In the genomic region with DNA sequence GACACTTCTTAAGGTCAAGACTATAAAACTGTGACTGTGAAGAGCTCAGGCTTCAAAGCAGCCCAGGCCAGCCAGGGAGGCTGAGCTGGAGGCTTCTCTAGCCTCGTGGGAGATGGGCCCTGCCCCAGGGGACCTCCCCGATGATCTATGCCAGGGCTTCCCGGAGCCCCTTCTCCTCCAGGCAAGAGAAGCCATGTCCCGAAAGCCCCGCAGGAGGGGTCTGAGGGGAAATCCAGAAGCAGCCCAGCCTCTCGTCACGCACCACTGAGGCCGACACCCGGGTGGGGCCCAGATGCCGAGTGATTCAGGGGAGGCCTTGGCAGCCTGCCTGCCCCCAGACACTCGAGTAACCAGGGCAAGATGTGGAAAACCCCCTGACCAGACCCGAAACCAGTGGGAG, we compare ENCODE assay signal across 18 cellular contexts.
DNase-seq lines count a peak whose midpoint lies in the region; ATAC-seq, FAIRE-seq and TF ChIP-seq lines count a peak whose summit lies in the region.
"Had no signal": no experiment of that assay in that cellular context is flagged by ENCODE, and none has a peak within 500 bp of the region (broad histone marks: within the 10 kb centered on the region; RNA-seq: fewer than 3 reads in every experiment).

No MANE protein-coding gene starts in this region.

- POLR2A ChIA-PET in activated B cell treated with CpG ODN at 0.5 μM for 24 hours (lab: Charles Lee): no interaction called here

- H4K91ac ChIP-seq in trophoblast cell (ENCODE audit: low read depth, low read length): peak overlapping the region; percentile 7

- H2BK120ac ChIP-seq in trophoblast cell (ENCODE audit: insufficient read depth, low read length, poor library complexity): no peak overlapping the region

- H4K12ac ChIP-seq in trophoblast cell (ENCODE audit: low read depth, low read length): no peak overlapping the region

- peak; percentile 49 for ATAC-seq in HG02588 (IDR thresholded peaks at IDR 0.05; ENCODE audit: unreplicated experiment)
- peak; percentile 78 for ATAC-seq in activated B cell treated with CpG ODN at 0.5 μM for 24 hours (ENCODE audit: low read depth)
- ATAC-seq in psoas muscle: no peak
- ATAC-seq: stimulated activated naive CD8-positive, alpha-beta T cell treated with anti-CD3 and anti-CD28 coated beads, Interleukin-15, Interleukin-2, amounts not matched to agents 100 U/mL and 50 U/mL, for 24 hours; WTC11 had no signal

- peak overlapping the region; percentile 1 for H3K14ac ChIP-seq in trophoblast cell (ENCODE audit: low read length)

- H3K9me3 Mint-ChIP-seq in activated B cell treated with CpG ODN at 0.5 μM for 24 hours: no peaks in the 10 kb centered on the region
- H3K9me3 Mint-ChIP-seq: activated T-cell treated with anti-CD3 and anti-CD28 coated beads, Interleukin-2, amount 50 U/mL, for 24 hours; dendritic cell treated with granulocyte-macrophage colony-stimulating factor and Interleukin-4, amounts not matched to agents 40 ng/mL and 50 ng/mL, for 4 days; WTC11 had no signal

- H3K4me1 ChIP-seq in trophoblast cell (ENCODE audit: control insufficient read depth in 1 of 2, insufficient read depth in 2 of 2, low read length in 2 of 2): peaks cover 10 to 17% of the 10 kb centered on the region in 2 experiments
- no peaks in the 10 kb centered on the region for H3K4me1 ChIP-seq in psoas muscle

- no peak overlapping the region for H3K4ac ChIP-seq in trophoblast cell (ENCODE audit: low read depth, low read length)

- WGBS in trophoblast cell (ENCODE audit: extremely low coverage, insufficient coverage, insufficient read length): no CpG with 5 or more reads among the region's 12 CpGs
- WGBS in psoas muscle, 3 donors: 78 to 83% (median 78%) methylated on average over 12 of the region's 12 CpGs

- H3K9ac ChIP-seq in trophoblast cell (ENCODE audit: low read length): no peak overlapping the region

- no peak overlapping the region for H4K8ac ChIP-seq in trophoblast cell (ENCODE audit: low read depth, low read length)

- no peak overlapping the region for H2AK5ac ChIP-seq in trophoblast cell (ENCODE audit: low read length)

- no peaks in the 10 kb centered on the region for H3K36me3 ChIP-seq in trophoblast cell (ENCODE audit: control insufficient read depth in 1 of 2, insufficient read depth in 2 of 2, low read length in 2 of 2)
- H3K36me3 ChIP-seq in psoas muscle (ENCODE audit: insufficient read depth in 1 of 2, low read depth in 1 of 2): no peaks in the 10 kb centered on the region

- no peak overlapping the region for H3K18ac ChIP-seq in trophoblast cell (ENCODE audit: low read length)

- DNase-seq in GM12892 (ENCODE audit: insufficient read length) (no peak), activated B cell treated with CpG ODN at 0.5 μM for 24 hours (peak; percentile 25), trophoblast cell (no peak), psoas muscle (no peak), GOT3 (lab: John Stamatoyannopoulos, UW) (no peak), NCI-H1436 (lab: John Stamatoyannopoulos, UW) (no peak)
- DNase-seq in activated CD8-positive, alpha-beta memory T cell treated with anti-CD3 and anti-CD28 coated beads, Interleukin-2, amount 50 U/mL, for 4 hours: no peak
- DNase-seq: activated T-cell treated with anti-CD3 and anti-CD28 coated beads, Interleukin-2, amount 50 U/mL, for 24 hours; amygdala; foreskin melanocyte; NCI-H1417; NCI-H510A treated with DMSO at 0.1 percent for 48 hours; stimulated activated CD4-positive, alpha-beta T cell treated with anti-CD3 and anti-CD28 coated beads, Interleukin-4, amount 100 ng/mL, for 24 hours; stimulated activated naive CD8-positive, alpha-beta T cell treated with anti-CD3 and anti-CD28 coated beads, Interleukin-15, Interleukin-2, amounts not matched to agents 100 U/mL and 50 U/mL, for 24 hours had no signal

- H3K27me3 Mint-ChIP-seq in activated B cell treated with CpG ODN at 0.5 μM for 24 hours: no peaks in the 10 kb centered on the region
- H3K27me3 Mint-ChIP-seq: activated T-cell treated with anti-CD3 and anti-CD28 coated beads, Interleukin-2, amount 50 U/mL, for 24 hours; dendritic cell treated with granulocyte-macrophage colony-stimulating factor and Interleukin-4, amounts not matched to agents 40 ng/mL and 50 ng/mL, for 4 days had no signal

- H3K4me3 ChIP-seq in trophoblast cell (ENCODE audit: low read depth, low read length): no peak overlapping the region
- H3K4me3 ChIP-seq in psoas muscle: no peak overlapping the region

- no peak overlapping the region for H3K4me3 Mint-ChIP-seq in activated B cell treated with CpG ODN at 0.5 μM for 24 hours
- H3K4me3 Mint-ChIP-seq: activated T-cell treated with anti-CD3 and anti-CD28 coated beads, Interleukin-2, amount 50 U/mL, for 24 hours; dendritic cell treated with granulocyte-macrophage colony-stimulating factor and Interleukin-4, amounts not matched to agents 40 ng/mL and 50 ng/mL, for 4 days; WTC11 had no signal

- CTCF ChIA-PET in activated B cell treated with CpG ODN at 0.5 μM for 24 hours (lab: Charles Lee): no interaction called here

- H3K27me3 ChIP-seq in trophoblast cell (ENCODE audit: insufficient read depth, low read length) (no peaks in the 10 kb centered on the region), psoas muscle (ENCODE audit: insufficient read depth in 3 of 3, low read length in 2 of 3) (no peaks in the 10 kb centered on the region)

- peaks cover 12% of the 10 kb centered on the region for H3K4me1 Mint-ChIP-seq in activated B cell treated with CpG ODN at 0.5 μM for 24 hours
- H3K4me1 Mint-ChIP-seq: WTC11 had no signal

- H3K27ac ChIP-seq in trophoblast cell (ENCODE audit: low read depth, low read length) (no peak overlapping the region), psoas muscle (no peak overlapping the region)
- H3K27ac ChIP-seq: C4-2B had no signal

- no peaks in the 10 kb centered on the region for H3K36me3 Mint-ChIP-seq in activated B cell treated with CpG ODN at 0.5 μM for 24 hours (ENCODE audit: low read depth)
- H3K36me3 Mint-ChIP-seq: WTC11 had no signal

- no peak for TF ChIP-seq POLR2A in GM12892 (IDR thresholded peaks at IDR 0.05; ENCODE audit: low read depth, low read length)

- no peak overlapping the region for H3K27ac Mint-ChIP-seq in activated B cell treated with CpG ODN at 0.5 μM for 24 hours
- H3K27ac Mint-ChIP-seq: activated T-cell treated with anti-CD3 and anti-CD28 coated beads, Interleukin-2, amount 50 U/mL, for 24 hours; dendritic cell treated with granulocyte-macrophage colony-stimulating factor and Interleukin-4, amounts not matched to agents 40 ng/mL and 50 ng/mL, for 4 days; WTC11 had no signal

- no peak overlapping the region for H2BK5ac ChIP-seq in trophoblast cell (ENCODE audit: low read depth, low read length, poor library complexity)

- intact Hi-C loops in activated B cell treated with CpG ODN at 0.5 μM for 24 hours (cut with micrococcal nuclease): no loop called here
- intact Hi-C loops in psoas muscle (cut with DNase I): no loop called here

- peaks cover 7% of the 10 kb centered on the region for H3K79me1 ChIP-seq in trophoblast cell (ENCODE audit: low read length)

- no peak overlapping the region for H2BK12ac ChIP-seq in trophoblast cell (ENCODE audit: low read length)

- TF ChIP-seq CTCF in activated B cell treated with CpG ODN at 0.5 μM for 24 hours (IDR thresholded peaks at IDR 0.05) (no peak), psoas muscle (IDR thresholded peaks at IDR 0.05) (no peak)

- no peak overlapping the region for H3K4me2 ChIP-seq in trophoblast cell (ENCODE audit: low read length)

- H2AFZ ChIP-seq in trophoblast cell (ENCODE audit: insufficient read depth, low read length, poor library complexity): no peak overlapping the region

- no peak overlapping the region for H3K23ac ChIP-seq in trophoblast cell (ENCODE audit: low read length)

- no peaks in the 10 kb centered on the region for H3K79me2 ChIP-seq in trophoblast cell (ENCODE audit: control insufficient read depth, insufficient read depth, low read length, poor library complexity)

- H3K9me3 ChIP-seq in trophoblast cell (ENCODE audit: insufficient read depth, low read depth, low read length) (no peaks in the 10 kb centered on the region), psoas muscle (no peaks in the 10 kb centered on the region)

- FAIRE-seq in GM12892 (lab: Jason Lieb, UNC): peak; percentile 40

Comparison
In these comparisons a context has a peak if more than half of its experiments do, and no peak if none do; other contexts are left out.
1. ATAC-seq: peak in HG02588 (single experiment) and activated B cell treated with CpG ODN at 0.5 μM for 24 hours (single experiment); none in psoas muscle (0 of 4).